Comparison of ENCODE assay signal across 8 cellular contexts in the genomic region with DNA sequence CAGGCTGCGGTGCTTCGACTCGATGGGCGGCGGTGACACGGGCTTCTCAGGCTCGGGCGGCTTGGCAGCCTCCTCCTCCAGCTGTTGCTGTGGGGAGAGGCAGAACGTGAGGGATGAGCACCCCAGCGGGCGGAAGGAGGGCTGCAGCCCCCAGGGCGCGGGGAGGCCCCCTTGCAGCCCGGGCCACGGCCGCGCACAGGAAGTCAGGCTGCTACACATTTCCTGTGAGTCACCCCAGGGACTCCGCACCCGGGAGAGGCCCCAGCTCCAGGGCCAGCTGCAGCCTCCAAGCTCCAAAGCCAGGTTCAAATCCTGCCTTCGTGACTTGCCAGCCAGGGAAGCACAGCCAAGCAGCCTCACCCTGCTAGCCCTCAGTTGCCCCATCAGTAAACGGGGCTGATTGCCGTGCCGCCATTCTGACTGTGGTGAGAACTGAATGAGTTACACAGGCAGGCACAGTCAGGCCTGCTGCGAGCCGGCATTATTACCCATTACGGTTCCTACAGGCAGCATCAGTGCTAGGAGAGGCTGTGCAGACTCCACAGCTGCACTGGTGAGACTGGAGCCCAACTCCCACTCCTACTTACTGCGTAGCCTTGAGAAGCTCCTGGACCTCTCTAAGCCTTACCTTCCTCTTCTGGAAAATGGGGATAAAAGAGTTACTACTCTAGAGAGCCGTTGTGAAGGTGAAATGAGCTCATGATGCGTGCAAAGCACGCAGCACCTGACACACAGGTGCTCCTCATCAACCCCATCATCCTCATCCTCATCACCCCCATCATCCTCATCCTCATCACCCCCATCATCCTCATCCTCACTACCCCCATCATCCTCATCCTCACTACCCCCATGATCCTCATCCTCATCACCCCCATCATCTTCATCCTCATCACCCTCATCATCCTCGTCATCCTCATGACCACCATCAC.
DNase-seq lines count a peak whose midpoint lies in the region; ATAC-seq and TF ChIP-seq lines count a peak whose summit lies in the region.

No MANE protein-coding gene starts in this region.

- no peaks in the 10 kb centered on the region for H3K27me3 ChIP-seq in Peyer's patch
- no peaks in the 10 kb centered on the region for H3K27me3 ChIP-seq in liver (ENCODE audit: control insufficient read depth in 4 of 4, insufficient read depth in 4 of 4, low read length in 3 of 4)

- H3K9me3 ChIP-seq in Peyer's patch (peaks cover 0 to 6% (median 0%) of the 10 kb centered on the region in 4 donors), liver (ENCODE audit: control insufficient read depth in 4 of 4, low read length in 3 of 4) (peaks cover 0 to 2% (median 0%) of the 10 kb centered on the region in 4 donors)

- H3K4me3 ChIP-seq in Peyer's patch (peak overlapping the region; percentile 10 to 33 (median 29)), liver (ENCODE audit: low read depth in 1 of 3, low read length in 3 of 3) (no peak overlapping the region)

- TF ChIP-seq CTCF in Peyer's patch (IDR thresholded peaks at IDR 0.05) (peak; percentile 35 to 67 (median 46)), liver (IDR thresholded peaks at IDR 0.05; ENCODE audit: low read depth, low read length, missing input control) (peak; percentile 23)

- H3K27ac Mint-ChIP-seq in activated T-helper 1 cell treated with anti-CD3 and anti-CD28 coated beads, Interleukin-12 subunit alpha, Interleukin-12 subunit beta, Interleukin-2, Interleukin-4 antibody, amounts not matched to agents 30 ng/mL and 10 ng/mL and 1 ng/mL, durations not matched to agents 14 hours and 24 hours and 36 hours = peak overlapping the region; percentile 68

- peak overlapping the region; percentile 49 for H3K4me3 Mint-ChIP-seq in activated T-helper 1 cell treated with anti-CD3 and anti-CD28 coated beads, Interleukin-12 subunit alpha, Interleukin-12 subunit beta, Interleukin-2, Interleukin-4 antibody, amounts not matched to agents 30 ng/mL and 10 ng/mL and 1 ng/mL, durations not matched to agents 14 hours and 24 hours and 36 hours

- peaks cover 27% of the 10 kb centered on the region for H3K9me3 Mint-ChIP-seq in activated T-helper 1 cell treated with anti-CD3 and anti-CD28 coated beads, Interleukin-12 subunit alpha, Interleukin-12 subunit beta, Interleukin-2, Interleukin-4 antibody, amounts not matched to agents 30 ng/mL and 10 ng/mL and 1 ng/mL, durations not matched to agents 14 hours and 24 hours and 36 hours

- DNase-seq in Peyer's patch (peak; percentile 65 to 91 (median 85)), NCI-H1694 treated with DMSO at 0.1 percent for 48 hours (lab: John Stamatoyannopoulos, UW) (no peak), DMS153 treated with DMSO at 0.1 percent for 48 hours (lab: John Stamatoyannopoulos, UW; ENCODE audit: unreplicated experiment) (no peak)
- DNase-seq in activated T-helper 1 cell treated with anti-CD3 and anti-CD28 coated beads, Interleukin-12 subunit alpha, Interleukin-12 subunit beta, Interleukin-2, Interleukin-4 antibody, amounts not matched to agents 30 ng/mL and 10 ng/mL and 1 ng/mL, durations not matched to agents 14 hours and 24 hours and 36 hours (ENCODE audit: low spot score) = peak; percentile 81
- DNase-seq in stimulated activated CD8-positive, alpha-beta memory T cell treated with anti-CD3 and anti-CD28 coated beads, Interleukin-7, amount 100 ng/mL, for 48 hours (ENCODE audit: extremely low read depth in 1 of 2, low read depth in 1 of 2) = peak; percentile 84 to 85

- H3K4me1 Mint-ChIP-seq in activated T-helper 1 cell treated with anti-CD3 and anti-CD28 coated beads, Interleukin-12 subunit alpha, Interleukin-12 subunit beta, Interleukin-2, Interleukin-4 antibody, amounts not matched to agents 30 ng/mL and 10 ng/mL and 1 ng/mL, durations not matched to agents 14 hours and 24 hours and 36 hours (ENCODE audit: low read depth) = peaks cover 20% of the 10 kb centered on the region

- intact Hi-C loops in activated T-helper 1 cell treated with anti-CD3 and anti-CD28 coated beads, Interleukin-12 subunit alpha, Interleukin-12 subunit beta, Interleukin-2, Interleukin-4 antibody, amounts not matched to agents 30 ng/mL and 10 ng/mL and 1 ng/mL, durations not matched to agents 14 hours and 24 hours and 36 hours (cut with micrococcal nuclease) = loop anchor here (1.0 to 5.0 kb wide), 6 partner anchors 9 to 308 kb away; no protein-coding TSS in a partner anchor

- peaks cover 0 to 53% (median 0%) of the 10 kb centered on the region in 3 donors for H3K36me3 ChIP-seq in Peyer's patch
- H3K36me3 ChIP-seq in liver (ENCODE audit: control insufficient read depth in 4 of 4, insufficient read depth in 3 of 4, low read depth in 1 of 4, low read length in 3 of 4) = peaks cover 3 to 45% (median 10%) of the 10 kb centered on the region in 4 donors

- H3K36me3 Mint-ChIP-seq in activated T-helper 1 cell treated with anti-CD3 and anti-CD28 coated beads, Interleukin-12 subunit alpha, Interleukin-12 subunit beta, Interleukin-2, Interleukin-4 antibody, amounts not matched to agents 30 ng/mL and 10 ng/mL and 1 ng/mL, durations not matched to agents 14 hours and 24 hours and 36 hours (ENCODE audit: low read depth) = peaks cover 44% of the 10 kb centered on the region

- 76% methylated on average over 31 of the region's 31 CpGs for WGBS in liver

- no peak for TF ChIP-seq POLR2A in Peyer's patch (IDR thresholded peaks at IDR 0.05)

- H3K27ac ChIP-seq in Peyer's patch = peak overlapping the region; percentile 48 to 74 (median 58)
- H3K27ac ChIP-seq in liver (ENCODE audit: low read depth in 1 of 2, low read length in 2 of 2) = peak overlapping the region; percentile 23 to 50

- H3K4me1 ChIP-seq in Peyer's patch (peaks cover 0 to 14% (median 12%) of the 10 kb centered on the region in 4 donors), liver (ENCODE audit: control insufficient read depth in 4 of 4, insufficient read depth in 4 of 4, low read length in 3 of 4) (peaks cover 0 to 4% (median 0%) of the 10 kb centered on the region in 4 donors)

- H3K9ac ChIP-seq in liver (ENCODE audit: low read depth in 1 of 2, low read length in 2 of 2) = no peak overlapping the region

- H3K27me3 Mint-ChIP-seq in activated T-helper 1 cell treated with anti-CD3 and anti-CD28 coated beads, Interleukin-12 subunit alpha, Interleukin-12 subunit beta, Interleukin-2, Interleukin-4 antibody, amounts not matched to agents 30 ng/mL and 10 ng/mL and 1 ng/mL, durations not matched to agents 14 hours and 24 hours and 36 hours (ENCODE audit: insufficient read depth) = no peaks in the 10 kb centered on the region

- ATAC-seq in GM18511 (IDR thresholded peaks at IDR 0.05; ENCODE audit: unreplicated experiment) (peak; percentile 99), HG02852 (IDR thresholded peaks at IDR 0.05; ENCODE audit: unreplicated experiment) (peak; percentile 93)

- TF ChIP-seq RAD21 in liver (IDR thresholded peaks at IDR 0.05) = peak in 1 of 2 donors; percentile 14

TF ChIP-seq in liver, 16 proteins besides CTCF, POLR2A, EP300 and RAD21:
- TF ChIP-seq GABPA (IDR thresholded peaks at IDR 0.05 in 1 of 2, conservative IDR thresholded peaks at IDR 0.05 in 1 of 2) (peak in 1 of 2 donors; percentile 58), FOXA2 (IDR thresholded peaks at IDR 0.05) (no peak), FOXA1 (IDR thresholded peaks at IDR 0.05) (no peak)
- TF ChIP-seq, protein P1, sequence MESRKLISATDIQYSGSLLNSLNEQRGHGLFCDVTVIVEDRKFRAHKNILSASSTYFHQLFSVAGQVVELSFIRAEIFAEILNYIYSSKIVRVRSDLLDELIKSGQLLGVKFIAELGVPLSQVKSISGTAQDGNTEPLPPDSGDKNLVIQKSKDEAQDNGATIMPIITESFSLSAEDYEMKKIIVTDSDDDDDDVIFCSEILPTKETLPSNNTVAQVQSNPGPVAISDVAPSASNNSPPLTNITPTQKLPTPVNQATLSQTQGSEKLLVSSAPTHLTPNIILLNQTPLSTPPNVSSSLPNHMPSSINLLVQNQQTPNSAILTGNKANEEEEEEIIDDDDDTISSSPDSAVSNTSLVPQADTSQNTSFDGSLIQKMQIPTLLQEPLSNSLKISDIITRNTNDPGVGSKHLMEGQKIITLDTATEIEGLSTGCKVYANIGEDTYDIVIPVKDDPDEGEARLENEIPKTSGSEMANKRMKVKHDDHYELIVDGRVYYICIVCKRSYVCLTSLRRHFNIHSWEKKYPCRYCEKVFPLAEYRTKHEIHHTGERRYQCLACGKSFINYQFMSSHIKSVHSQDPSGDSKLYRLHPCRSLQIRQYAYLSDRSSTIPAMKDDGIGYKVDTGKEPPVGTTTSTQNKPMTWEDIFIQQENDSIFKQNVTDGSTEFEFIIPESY (IDR thresholded peaks at IDR 0.05) = no peak
- TF ChIP-seq, protein P2, sequence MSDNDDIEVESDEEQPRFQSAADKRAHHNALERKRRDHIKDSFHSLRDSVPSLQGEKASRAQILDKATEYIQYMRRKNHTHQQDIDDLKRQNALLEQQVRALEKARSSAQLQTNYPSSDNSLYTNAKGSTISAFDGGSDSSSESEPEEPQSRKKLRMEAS (IDR thresholded peaks at IDR 0.05) = no peak

Comparison
In these comparisons a context has a peak if more than half of its experiments do, and no peak if none do; other contexts are left out.
1. DNase-seq: peak in Peyer's patch (3 of 3), activated T-helper 1 cell treated with anti-CD3 and anti-CD28 coated beads, Interleukin-12 subunit alpha, Interleukin-12 subunit beta, Interleukin-2, Interleukin-4 antibody, amounts not matched to agents 30 ng/mL and 10 ng/mL and 1 ng/mL, durations not matched to agents 14 hours and 24 hours and 36 hours (single experiment) and stimulated activated CD8-positive, alpha-beta memory T cell treated with anti-CD3 and anti-CD28 coated beads, Interleukin-7, amount 100 ng/mL, for 48 hours (2 of 2); none in NCI-H1694 treated with DMSO at 0.1 percent for 48 hours (single experiment) and DMS153 treated with DMSO at 0.1 percent for 48 hours (single experiment).
2. H3K4me3 ChIP-seq: peak in Peyer's patch (4 of 4); none in liver (0 of 3).